Comparison of ENCODE assay signal across 8 cellular contexts in the genomic region with DNA sequence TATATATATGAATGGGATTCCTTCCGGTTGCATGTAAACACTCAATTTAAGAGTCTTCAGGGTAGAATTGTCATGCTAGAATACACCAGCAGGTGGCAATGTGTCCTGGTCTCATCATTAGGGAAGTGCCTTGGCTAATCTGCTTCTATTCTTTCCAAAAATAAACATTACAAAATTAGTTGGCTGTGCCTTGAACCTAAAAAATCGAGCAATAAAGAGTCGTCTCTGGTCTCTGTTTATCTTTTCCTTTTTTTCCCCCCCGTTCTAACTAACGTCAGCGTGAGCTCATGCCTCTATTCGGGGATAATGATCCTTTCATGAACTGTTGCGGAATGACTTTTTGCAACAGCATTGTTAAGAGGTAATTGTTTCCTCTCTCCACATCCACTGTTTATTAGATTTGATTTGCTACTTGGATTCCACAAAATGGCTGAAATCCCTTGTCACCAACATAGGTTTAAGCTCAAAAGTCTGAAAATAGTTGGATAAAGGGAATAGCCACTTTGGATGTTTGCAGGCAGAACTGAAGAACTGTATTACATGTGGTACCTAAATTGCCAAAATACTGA. TPM values are rescaled to one million over a fixed set of nuclear protein-coding genes. Genes with fewer than 3 reads are reported as not detected.
DNase-seq lines count a peak whose midpoint lies in the region; ATAC-seq and TF ChIP-seq lines count a peak whose summit lies in the region.

No MANE protein-coding gene starts in this region.

- no peaks in the 10 kb centered on the region for H3K27me3 ChIP-seq in MG63

- peak; percentile 73 for TF ChIP-seq CTCF in osteocyte (IDR thresholded peaks at IDR 0.05)

- H3K27ac Mint-ChIP-seq in activated naive CD8-positive, alpha-beta T cell treated with anti-CD3 and anti-CD28 coated beads, Interleukin-2, amount 10 ng/mL, durations not matched to agents 7 days and 5 days: no peak overlapping the region
- H3K27ac Mint-ChIP-seq in osteocyte (ENCODE audit: unreplicated experiment): peak overlapping the region; percentile 88

- no peak for ATAC-seq in activated naive CD8-positive, alpha-beta T cell treated with anti-CD3 and anti-CD28 coated beads, Interleukin-2, amount 10 ng/mL, durations not matched to agents 7 days and 5 days (ENCODE audit: low read depth)
- no peak for ATAC-seq in HG02852 (IDR thresholded peaks at IDR 0.05; ENCODE audit: unreplicated experiment)

- peak overlapping the region; percentile 25 for H3K4me3 Mint-ChIP-seq in activated naive CD8-positive, alpha-beta T cell treated with anti-CD3 and anti-CD28 coated beads, Interleukin-2, amount 10 ng/mL, durations not matched to agents 7 days and 5 days
- H3K4me3 Mint-ChIP-seq in osteocyte (ENCODE audit: unreplicated experiment): peak overlapping the region; percentile 72

- peak; percentile 67 for DNase-seq in GM04503 (ENCODE audit: low read depth)
- peak; percentile 48 for DNase-seq in MG63
- peak; percentile 67 for DNase-seq in RPMI8226
- DNase-seq in activated naive CD8-positive, alpha-beta T cell treated with anti-CD3 and anti-CD28 coated beads, Interleukin-2, amount 10 ng/mL, durations not matched to agents 7 days and 5 days: no peak
- peak; percentile 69 for DNase-seq in glomerular visceral epithelial cell (ENCODE audit: extremely low spot score)
- DNase-seq in osteocyte (ENCODE audit: extremely low spot score, unreplicated experiment): no peak
- DNase-seq in GOT3 (lab: John Stamatoyannopoulos, UW): no peak

- no peaks in the 10 kb centered on the region for H3K9me3 Mint-ChIP-seq in activated naive CD8-positive, alpha-beta T cell treated with anti-CD3 and anti-CD28 coated beads, Interleukin-2, amount 10 ng/mL, durations not matched to agents 7 days and 5 days
- no peaks in the 10 kb centered on the region for H3K9me3 Mint-ChIP-seq in osteocyte (ENCODE audit: unreplicated experiment)

- H3K4me3 ChIP-seq in MG63: peak overlapping the region; percentile 77

- POLR2A ChIA-PET in activated naive CD8-positive, alpha-beta T cell treated with anti-CD3 and anti-CD28 coated beads, Interleukin-2, amount 10 ng/mL, durations not matched to agents 7 days and 5 days (lab: Charles Lee): interaction anchor here (1.1 kb wide), 1 partner anchor 157 kb away, joined by 3 read pairs; no protein-coding TSS in a partner anchor

- no peaks in the 10 kb centered on the region for H3K9me3 ChIP-seq in MG63

- H3K36me3 ChIP-seq in MG63: peaks cover 14% of the 10 kb centered on the region

- peaks cover 2% of the 10 kb centered on the region for H3K36me3 Mint-ChIP-seq in activated naive CD8-positive, alpha-beta T cell treated with anti-CD3 and anti-CD28 coated beads, Interleukin-2, amount 10 ng/mL, durations not matched to agents 7 days and 5 days
- peaks cover 4% of the 10 kb centered on the region for H3K36me3 Mint-ChIP-seq in osteocyte (ENCODE audit: unreplicated experiment)

- H3K27me3 Mint-ChIP-seq in activated naive CD8-positive, alpha-beta T cell treated with anti-CD3 and anti-CD28 coated beads, Interleukin-2, amount 10 ng/mL, durations not matched to agents 7 days and 5 days: peaks cover 49% of the 10 kb centered on the region
- H3K27me3 Mint-ChIP-seq in osteocyte (ENCODE audit: unreplicated experiment): no peaks in the 10 kb centered on the region

- peaks cover 27% of the 10 kb centered on the region for H3K4me1 Mint-ChIP-seq in activated naive CD8-positive, alpha-beta T cell treated with anti-CD3 and anti-CD28 coated beads, Interleukin-2, amount 10 ng/mL, durations not matched to agents 7 days and 5 days
- H3K4me1 Mint-ChIP-seq in osteocyte (ENCODE audit: unreplicated experiment): peaks cover 52% of the 10 kb centered on the region

RNA-seq across cellular contexts. Expression of a gene that starts 1.2 kb away (rescaled TPM):
- total RNA-seq in MG63 (2014; rRNA removed; shearing (Covaris generic); ENCODE audit: low replicate concordance): 28.1 and 32.5 TPM in 2 replicates
- 10 to 100 TPM; 14.7 to 15.8 TPM for total RNA-seq in activated naive CD8-positive, alpha-beta T cell treated with anti-CD3 and anti-CD28 coated beads, Interleukin-2, amount 10 ng/mL, durations not matched to agents 7 days and 5 days
- 114 and 118 TPM in 2 replicates for total RNA-seq in osteocyte

RNA-seq across cellular contexts. Expression of a gene that starts 9.9 kb away (rescaled TPM):
- total RNA-seq in MG63 (2014; rRNA removed; shearing (Covaris generic); ENCODE audit: low replicate concordance): 7.3 and 8.1 TPM in 2 replicates
- under 1 TPM; 0.77 to 0.86 TPM for total RNA-seq in activated naive CD8-positive, alpha-beta T cell treated with anti-CD3 and anti-CD28 coated beads, Interleukin-2, amount 10 ng/mL, durations not matched to agents 7 days and 5 days
- 10.9 and 11.6 TPM in 2 replicates for total RNA-seq in osteocyte

Comparison
In these comparisons a context has a peak if more than half of its experiments do, and no peak if none do; other contexts are left out.
1. DNase-seq: peak in GM04503 (single experiment), MG63 (single experiment), RPMI8226 (single experiment) and glomerular visceral epithelial cell (single experiment); none in activated naive CD8-positive, alpha-beta T cell treated with anti-CD3 and anti-CD28 coated beads, Interleukin-2, amount 10 ng/mL, durations not matched to agents 7 days and 5 days (single experiment), osteocyte (single experiment) and GOT3 (single experiment).